In genomic region chr16:53465606-53466290, GRCh38 we compare ENCODE assay signal across 13 cellular contexts. TPM values are rescaled to one million over a fixed set of nuclear protein-coding genes. Genes with fewer than 3 reads are reported as not detected.
DNase-seq lines count a peak whose midpoint lies in the region; ATAC-seq and TF ChIP-seq lines count a peak whose summit lies in the region.
"Had no signal": no experiment of that assay in that cellular context is flagged by ENCODE, and none has a peak within 500 bp of the region (broad histone marks: within the 10 kb centered on the region; RNA-seq: fewer than 3 reads in every experiment).

No MANE protein-coding gene starts in this region.

- H3K36me3 ChIP-seq in mammary epithelial cell (ENCODE audit: insufficient read depth, low read length), result peaks cover 14% of the 10 kb centered on the region
- peaks cover 95% of the 10 kb centered on the region for H3K36me3 ChIP-seq in neutrophil
- peaks cover 52% of the 10 kb centered on the region; the same call in 1 of the 2 replicates for H3K36me3 ChIP-seq in Karpas-422 (ENCODE audit: insufficient read depth, low read length)
- H3K36me3 ChIP-seq: uterus had no signal

- H3K9ac ChIP-seq in mammary epithelial cell (ENCODE audit: insufficient read depth, low read length), result no peak overlapping the region
- H3K9ac ChIP-seq in Karpas-422 (ENCODE audit: low read length), result no peak overlapping the region

- TF ChIP-seq CTCF in mammary epithelial cell (conservative IDR thresholded peaks at IDR 0.05 in 1 of 2, IDR thresholded peaks at IDR 0.05 in 1 of 2; ENCODE audit: extremely low read depth in 1 of 2, insufficient read depth in 1 of 2, low read depth in 1 of 2, low read length in 2 of 2) (no peak), neutrophil (IDR thresholded peaks at IDR 0.05) (no peak)

- no TSS peak for BruUV-seq in mammary epithelial cell (replicated peaks; lab: Mats Ljungman, UMichigan)

- peaks cover 7% of the 10 kb centered on the region for H3K4me1 ChIP-seq in mammary epithelial cell (ENCODE audit: insufficient read depth, low read length)
- peaks cover 4 to 6% of the 10 kb centered on the region in 2 experiments for H3K4me1 ChIP-seq in neutrophil (ENCODE audit: control insufficient read depth in 1 of 2, insufficient read depth in 1 of 2, low read depth in 1 of 2, low read length in 1 of 2)
- H3K4me1 ChIP-seq in Karpas-422 (ENCODE audit: low read length), result no peaks in the 10 kb centered on the region
- H3K4me1 ChIP-seq: uterus had no signal

- H3K4me3 ChIP-seq in mammary epithelial cell (replicated peaks in 1 of 3; ENCODE audit: insufficient read depth in 1 of 3, low read depth in 2 of 3, low read length in 3 of 3) (no peak overlapping the region), neutrophil (ENCODE audit: low read depth in 1 of 2, low read length in 1 of 2) (no peak overlapping the region), Karpas-422 (ENCODE audit: low read length) (no peak overlapping the region)
- H3K4me3 ChIP-seq: dorsolateral prefrontal cortex, uterus had no signal

- WGBS in mammary epithelial cell (ENCODE audit: low coverage, missing lambda C conversion rate), result 64% methylated on average over 6 of the region's 6 CpGs

- H3K4me2 ChIP-seq in mammary epithelial cell (ENCODE audit: insufficient read depth, low read depth, low read length) (no peak overlapping the region), Karpas-422 (ENCODE audit: low read depth, low read length, poor library complexity, severe bottlenecking) (no peak overlapping the region)

- H2AFZ ChIP-seq in mammary epithelial cell (ENCODE audit: low read depth, low read length), result no peak overlapping the region
- H2AFZ ChIP-seq in Karpas-422 (ENCODE audit: low read length), result no peak overlapping the region

- H3K9me2 ChIP-seq in Karpas-422 (replicated peaks; ENCODE audit: insufficient read depth, low read length), result no peaks in the 10 kb centered on the region

- no peaks in the 10 kb centered on the region for H3K27me3 ChIP-seq in mammary epithelial cell (ENCODE audit: insufficient read depth, low read length)
- H3K27me3 ChIP-seq in neutrophil, result no peaks in the 10 kb centered on the region
- H3K27me3 ChIP-seq in Karpas-422 (ENCODE audit: low read length), result no peaks in the 10 kb centered on the region
- H3K27me3 ChIP-seq: dorsolateral prefrontal cortex, uterus had no signal

- DNase-seq in DMS79 treated with DMSO at 0.1 percent for 48 hours (lab: John Stamatoyannopoulos, UW) (peak; percentile 12), DMS79 (lab: John Stamatoyannopoulos, UW) (no peak), NCI-H460 (ENCODE audit: extremely low read depth, low read depth) (peak; percentile 12), mammary epithelial cell (peak; percentile 75), Right ventricle myocardium superior (no peak), Karpas-422 (no peak), anterior cingulate cortex (lab: John Stamatoyannopoulos, UW) (no peak)
- DNase-seq: 8988T; activated CD4-positive, alpha-beta T cell treated with anti-CD3 and anti-CD28 coated beads for 48 hours; dorsolateral prefrontal cortex; mesendoderm; uterus had no signal

- in situ Hi-C loops in mammary epithelial cell (cut with MboI; ENCODE audit: low sequenced_read_pairs in 2 of 2), result no loop called here

- no peak for ATAC-seq in Right ventricle myocardium superior (ENCODE audit: poor library complexity)

- H3K27ac ChIP-seq in mammary epithelial cell (ENCODE audit: insufficient read depth, low read depth, low read length), result no peak overlapping the region
- H3K27ac ChIP-seq in neutrophil, result peak overlapping the region; percentile 14
- H3K27ac ChIP-seq in Karpas-422 (ENCODE audit: low read length), result no peak overlapping the region
- H3K27ac ChIP-seq: dorsolateral prefrontal cortex, uterus had no signal

- H4K20me1 ChIP-seq in mammary epithelial cell (ENCODE audit: insufficient read depth, low read length) (no peaks in the 10 kb centered on the region), Karpas-422 (ENCODE audit: insufficient read depth, low read depth, low read length) (no peaks in the 10 kb centered on the region)

- CTCF ChIA-PET in mammary epithelial cell (lab: Charles Lee; ENCODE audit: low non-redundant PET), result no interaction called here

- H3K79me2 ChIP-seq in mammary epithelial cell (ENCODE audit: insufficient read depth, low read length), result no peaks in the 10 kb centered on the region
- H3K79me2 ChIP-seq in Karpas-422 (ENCODE audit: low read length), result no peaks in the 10 kb centered on the region

- intact Hi-C loops in mammary epithelial cell (cut with micrococcal nuclease), result no loop called here
- intact Hi-C loops in Right ventricle myocardium superior (cut with DNase I), result no loop called here

- H3K9me3 ChIP-seq in mammary epithelial cell (replicated peaks; ENCODE audit: insufficient read depth, low read length) (no peaks in the 10 kb centered on the region), neutrophil (no peaks in the 10 kb centered on the region), Karpas-422 (ENCODE audit: low read length) (no peaks in the 10 kb centered on the region)
- H3K9me3 ChIP-seq: uterus had no signal

- dilution Hi-C loops in mammary epithelial cell (cut with HindIII; ENCODE audit: low sequenced_read_pairs), result no loop called here

RNA-seq across cellular contexts. Expression of gene RBL2, which starts 31.5 kb away (rescaled TPM):
- total RNA-seq in NCI-H460 (2014; rRNA removed; shearing (Covaris generic)), result 36.5 and 40.2 TPM in 2 replicates
- polyA plus RNA-seq in NCI-H460 (2014; cell fraction: nucleus; rRNA removed), result 73.3 and 124 TPM in 2 replicates
- total RNA-seq in mammary epithelial cell (10 to 100 TPM; 33.3 to 45.2 TPM), Right ventricle myocardium superior (33.1 TPM)
- 22.9 TPM for polyA plus RNA-seq in mammary epithelial cell
- polyA minus RNA-seq in mammary epithelial cell, result 15.0 TPM
- total RNA-seq in Karpas-422 (2014; rRNA removed; shearing (Covaris generic); ENCODE audit: low replicate concordance), result 55.6 and 97.9 TPM in 2 replicates

RNA-seq across cellular contexts. Expression of gene AKTIP, which starts 37.3 kb away (rescaled TPM):
- 28.1 and 30.4 TPM in 2 replicates for total RNA-seq in NCI-H460 (2014; rRNA removed; shearing (Covaris generic))
- polyA plus RNA-seq in NCI-H460 (2014; cell fraction: nucleus; rRNA removed), result 25.3 and 30.4 TPM in 2 replicates
- total RNA-seq in mammary epithelial cell (10 to 100 TPM; 24.1 to 26.0 TPM), Right ventricle myocardium superior (87.9 TPM)
- polyA plus RNA-seq in mammary epithelial cell, result 12.8 TPM
- polyA minus RNA-seq in mammary epithelial cell, result 5.9 TPM
- total RNA-seq in Karpas-422 (2014; rRNA removed; shearing (Covaris generic); ENCODE audit: low replicate concordance), result 9.0 and 15.8 TPM in 2 replicates

Comparison
In these comparisons a context has a peak if more than half of its experiments do, and no peak if none do; other contexts are left out.
1. DNase-seq: peak in DMS79 treated with DMSO at 0.1 percent for 48 hours (single experiment), NCI-H460 (single experiment) and mammary epithelial cell (single experiment); none in DMS79 (single experiment), Right ventricle myocardium superior (single experiment), Karpas-422 (single experiment) and anterior cingulate cortex (0 of 58).